ENCODE assay signal across 9 cellular contexts in genomic region chr1:9892563-9893528, GRCh38. TPM values are rescaled to one million over a fixed set of nuclear protein-coding genes. Genes with fewer than 3 reads are reported as not detected.
A peak's percentile ranks its signal among the peaks of the same experiment; 100 is the strongest.
DNase-seq lines count a peak whose midpoint lies in the region; ATAC-seq, FAIRE-seq and TF ChIP-seq lines count a peak whose summit lies in the region.
"Had no signal": no experiment of that assay in that cellular context is flagged by ENCODE, and none has a peak within 500 bp of the region (broad histone marks: within the 10 kb centered on the region; RNA-seq: fewer than 3 reads in every experiment).

No MANE protein-coding gene starts in this region.

- H3K4me1 Mint-ChIP-seq in CD4-positive, alpha-beta T cell (ENCODE audit: low read depth) = peaks cover 4% of the 10 kb centered on the region

- H3K36me3 Mint-ChIP-seq in CD4-positive, alpha-beta T cell (ENCODE audit: low read depth) = no peaks in the 10 kb centered on the region
- H3K36me3 Mint-ChIP-seq: activated naive CD4-positive, alpha-beta T cell treated with anti-CD3 and anti-CD28 coated beads, Interleukin-2, amount 50 U/mL, for 24 hours had no signal

- SMC1A ChIA-PET in GM12878 (lab: Charles Lee; ENCODE audit: uncharacterized antibody, unreplicated experiment) = interaction anchor here (1.4 to 1.7 kb wide), 2 partner anchors 18 to 108 kb away, joined by 5 read pairs; no protein-coding TSS in a partner anchor

- no peaks in the 10 kb centered on the region for H4K20me1 ChIP-seq in GM12878 (ENCODE audit: control insufficient read depth, insufficient read depth)

- no peaks in the 10 kb centered on the region for H3K27me3 Mint-ChIP-seq in CD4-positive, alpha-beta T cell
- H3K27me3 Mint-ChIP-seq: activated naive CD4-positive, alpha-beta T cell treated with anti-CD3 and anti-CD28 coated beads, Interleukin-2, amount 50 U/mL, for 24 hours had no signal

- intact Hi-C loops in GM12878 (cut with micrococcal nuclease; ENCODE audit: unreplicated experiment) (no loop called here), right lobe of liver (cut with DNase I) (no loop called here)
- intact Hi-C loops in CD4-positive, alpha-beta T cell (cut with DNase I, micrococcal nuclease) = no loop called here

- DNase-seq in AG10803 (ENCODE audit: low read depth) = peak; percentile 82
- peak; percentile 36 for DNase-seq in LNCaP clone FGC (ENCODE audit: low read depth)
- DNase-seq in GM12878 (ENCODE audit: low read depth, low spot score) = no peak
- peak in 1 of 3 donors; percentile 48 for DNase-seq in right lobe of liver
- no peak for DNase-seq in HUDEP-2 (lab: John Stamatoyannopoulos, UW; ENCODE audit: unreplicated experiment in 76 of 76)
- DNase-seq in activated CD8-positive, alpha-beta memory T cell treated with anti-CD3 and anti-CD28 coated beads, Interleukin-2, amount 50 U/mL, for 4 hours = no peak
- DNase-seq in CD4-positive, alpha-beta T cell = no peak

- peak overlapping the region; percentile 49 for H3K4me2 ChIP-seq in GM12878 (ENCODE audit: control insufficient read depth, insufficient read depth)

- no peak overlapping the region for H3K27ac Mint-ChIP-seq in CD4-positive, alpha-beta T cell

- no peak overlapping the region for H3K4me3 Mint-ChIP-seq in CD4-positive, alpha-beta T cell
- H3K4me3 Mint-ChIP-seq: activated naive CD4-positive, alpha-beta T cell treated with anti-CD3 and anti-CD28 coated beads, Interleukin-2, amount 50 U/mL, for 24 hours had no signal

- in situ Hi-C loops in GM12878 (cut with MboI) = no loop called here

- TF ChIP-seq EP300 in GM12878 (IDR thresholded peaks at IDR 0.05; ENCODE audit: borderline replicate concordance in 1 of 2, control insufficient read depth in 1 of 2, low read depth in 2 of 2, low read length in 2 of 2) = no peak

- TF ChIP-seq CTCF in AG10803 (conservative IDR thresholded peaks at IDR 0.05; ENCODE audit: low read length) (no peak), LNCaP clone FGC (IDR thresholded peaks at IDR 0.05; ENCODE audit: control insufficient read depth, extremely low read depth, insufficient read depth) (no peak), GM12878 (IDR thresholded peaks at IDR 0.05 in 2 of 3, conservative IDR thresholded peaks at IDR 0.05 in 1 of 3; ENCODE audit: control insufficient read depth in 2 of 3, extremely low read depth in 1 of 3, insufficient read depth in 1 of 3, low read depth in 3 of 3, low read length in 3 of 3) (no peak), right lobe of liver (IDR thresholded peaks at IDR 0.05) (no peak)
- TF ChIP-seq CTCF in CD4-positive, alpha-beta T cell (IDR thresholded peaks at IDR 0.05) = no peak

- H3K79me2 ChIP-seq in GM12878 (ENCODE audit: control insufficient read depth, insufficient read depth, low read length) = no peaks in the 10 kb centered on the region

- H3K4me1 ChIP-seq in GM12878 (ENCODE audit: control insufficient read depth, insufficient read depth, low read length) (peaks cover 27% of the 10 kb centered on the region), right lobe of liver (no peaks in the 10 kb centered on the region)

- H3K4me3 ChIP-seq in AG10803 (ENCODE audit: low read length) (peak overlapping the region; percentile 24), LNCaP clone FGC (ENCODE audit: low read depth, low read length) (no peak overlapping the region), GM12878 (peak overlapping the region; percentile 27; the same call in 1 of the 2 replicates), right lobe of liver (no peak overlapping the region)

- peak overlapping the region; percentile 59 for H3K27ac ChIP-seq in GM12878 (ENCODE audit: control insufficient read depth, insufficient read depth)
- peak overlapping the region in 2 of 3 donors; percentile 1 to 9 for H3K27ac ChIP-seq in right lobe of liver
- no peak overlapping the region for H3K27ac ChIP-seq in CD4-positive, alpha-beta T cell (ENCODE audit: low read depth, low read length)

- no peaks in the 10 kb centered on the region for H3K9me3 Mint-ChIP-seq in CD4-positive, alpha-beta T cell
- H3K9me3 Mint-ChIP-seq: activated naive CD4-positive, alpha-beta T cell treated with anti-CD3 and anti-CD28 coated beads, Interleukin-2, amount 50 U/mL, for 24 hours had no signal

- no peak for ATAC-seq in GM12878
- peak; percentile 38 to 62 (median 56) for ATAC-seq in right lobe of liver
- no peak for ATAC-seq in CD4-positive, alpha-beta T cell (ENCODE audit: poor library complexity)
- ATAC-seq in GM19324 (IDR thresholded peaks at IDR 0.05; ENCODE audit: low FRiP score, unreplicated experiment) = no peak

- RAD21 ChIA-PET in GM12878 (lab: Charles Lee; ENCODE audit: unreplicated experiment) = interaction anchor here (1.4 kb wide), 1 partner anchor 21 kb away, joined by 3 read pairs; no protein-coding TSS in a partner anchor

- TF ChIP-seq POLR2A in GM12878 (IDR thresholded peaks at IDR 0.05; ENCODE audit: low read depth, low read length) (no peak), right lobe of liver (IDR thresholded peaks at IDR 0.05) (no peak)

- H3K9me3 ChIP-seq in GM12878 (replicated peaks; ENCODE audit: control insufficient read depth, insufficient read depth, low read length) (no peaks in the 10 kb centered on the region), right lobe of liver (no peaks in the 10 kb centered on the region)
- no peaks in the 10 kb centered on the region for H3K9me3 ChIP-seq in CD4-positive, alpha-beta T cell (ENCODE audit: control insufficient read depth, low read length)

- no peak for FAIRE-seq in GM12878 (lab: Jason Lieb, UNC)

- no peak for TF ChIP-seq RAD21 in GM12878 (IDR thresholded peaks at IDR 0.05; ENCODE audit: insufficient read depth, low read depth, low read length)

- no TSS peak for BruUV-seq in GM12878 (replicated peaks; lab: Mats Ljungman, UMichigan)

- H3K36me3 ChIP-seq in GM12878 (ENCODE audit: control insufficient read depth in 2 of 2, insufficient read depth in 2 of 2, low read length in 1 of 2) (no peaks in the 10 kb centered on the region), right lobe of liver (no peaks in the 10 kb centered on the region)

- CTCF ChIA-PET in GM12878 (lab: Yijun Ruan, JAX) = interaction anchor here (0.9 to 1.7 kb wide), 4 partner anchors 11 to 266 kb away, joined by 3 to 6 read pairs (median 4); no protein-coding TSS in a partner anchor
- CTCF ChIA-PET in CD4-positive, alpha-beta T cell (lab: Charles Lee) = no interaction called here

- H2AFZ ChIP-seq in GM12878 (ENCODE audit: control insufficient read depth, low read depth, low read length) = peak overlapping the region; percentile 71

- WGBS in GM12878 (ENCODE audit: insufficient coverage, insufficient replicate concordance, low lambda C conversion rate, missing lambda C conversion rate) = 44% methylated on average over 13 of the region's 14 CpGs
- WGBS in right lobe of liver (ENCODE audit: insufficient coverage, low coverage, low lambda C conversion rate, missing lambda C conversion rate) = 47% methylated on average over 10 of the region's 14 CpGs

- POLR2A ChIA-PET in GM12878 (lab: Charles Lee) = interaction anchor here (0.7 to 0.9 kb wide), 2 partner anchors 18 to 19 kb away, joined by 3 read pairs; no protein-coding TSS in a partner anchor
- POLR2A ChIA-PET in CD4-positive, alpha-beta T cell (lab: Charles Lee) = no interaction called here

- H3K27me3 ChIP-seq in GM12878 (replicated peaks in 1 of 2; ENCODE audit: control insufficient read depth in 2 of 2, insufficient read depth in 2 of 2, low read length in 1 of 2) (no peaks in the 10 kb centered on the region), right lobe of liver (no peaks in the 10 kb centered on the region)
- H3K27me3 ChIP-seq in CD4-positive, alpha-beta T cell (ENCODE audit: control insufficient read depth, insufficient read depth, low read length) = no peaks in the 10 kb centered on the region

- H3K9ac ChIP-seq in GM12878 (ENCODE audit: control insufficient read depth, insufficient read depth, low read length) = peak overlapping the region; percentile 18; the same call in 1 of the 2 replicates

RNA-seq across cellular contexts. Expression of gene CTNNBIP1, which starts 17.2 kb away (rescaled TPM):
- 2.0 and 3.1 TPM in 2 replicates for total RNA-seq in GM12878 (2013; cell fraction: nucleolus; rRNA removed)
- 18.9 and 27.8 TPM in 2 replicates for total RNA-seq in GM12878 (2014; rRNA removed)
- 10.9 and 11.3 TPM in 2 replicates for total RNA-seq in GM12878 (2014; rRNA removed; fragmentation: Illumina TruSeq; extraction: Trizol)
- total RNA-seq in GM12878 (2021) = 24.8 and 26.0 TPM in 2 replicates
- 4.7 TPM for polyA plus RNA-seq in GM12878 (2011; ENCODE audit: low read depth)
- polyA plus RNA-seq in GM12878 (2011; rRNA removed) = 5.6 and 10.7 TPM in 2 replicates
- 10.3 and 10.5 TPM in 2 replicates for polyA plus RNA-seq in GM12878 (2011; cell fraction: cytosol; rRNA removed)
- 5.8 and 6.8 TPM in 2 replicates for polyA plus RNA-seq in GM12878 (2011; cell fraction: nucleus; rRNA removed)
- polyA plus RNA-seq in GM12878 (2012) = 13.4 and 14.1 TPM in 2 replicates
- polyA plus RNA-seq in GM12878 (2014; fragmentation: Illumina TruSeq; extraction: Trizol) = 4.3 and 9.2 TPM in 2 replicates
- polyA plus RNA-seq in GM12878 (2014; fragmentation: Nextera tagmentation; extraction: Ambion mirVana) = 1 to 10 TPM in 1 of 2 experiments, under 1 TPM in 1; 0.42 to 1.4 TPM
- 25.8 and 26.4 TPM in 2 replicates for polyA plus RNA-seq in GM12878 (2014; rRNA removed)
- polyA plus RNA-seq in GM12878 (2016; fragmentation: Nextera tagmentation; extraction: Ambion mirVana) = 10 to 100 TPM in 1 of 2 experiments, 1 to 10 TPM in 1; 9.5 to 31.8 TPM
- polyA minus RNA-seq in GM12878 (2011; rRNA and poly(A)+ RNA removed) = 6.9 and 8.6 TPM in 2 replicates
- polyA minus RNA-seq in GM12878 (2011; cell fraction: cytosol; rRNA and poly(A)+ RNA removed) = 2.7 and 5.6 TPM in 2 replicates
- polyA minus RNA-seq in GM12878 (2011; cell fraction: nucleus; rRNA and poly(A)+ RNA removed) = 0.73 and 1.5 TPM in 2 replicates
- total RNA-seq in right lobe of liver = 10 to 100 TPM in 3 of 6 experiments, 1 to 10 TPM in 3; 8.0 to 19.2 (median 10.0) TPM
- total RNA-seq in CD4-positive, alpha-beta T cell = 1 to 10 TPM; 6.6 to 6.8 TPM

RNA-seq across cellular contexts. Expression of gene LZIC, which starts 50.3 kb away (rescaled TPM):
- total RNA-seq in GM12878 (2013; cell fraction: nucleolus; rRNA removed) = 10.8 and 12.8 TPM in 2 replicates
- 7.3 and 11.0 TPM in 2 replicates for total RNA-seq in GM12878 (2014; rRNA removed)
- total RNA-seq in GM12878 (2014; rRNA removed; fragmentation: Illumina TruSeq; extraction: Trizol) = 17.1 and 17.3 TPM in 2 replicates
- 13.5 and 14.0 TPM in 2 replicates for total RNA-seq in GM12878 (2021)
- polyA plus RNA-seq in GM12878 (2011; ENCODE audit: low read depth) = 9.9 TPM
- 17.0 and 26.7 TPM in 2 replicates for polyA plus RNA-seq in GM12878 (2011; rRNA removed)
- 4.8 and 6.3 TPM in 2 replicates for polyA plus RNA-seq in GM12878 (2011; cell fraction: cytosol; rRNA removed)
- polyA plus RNA-seq in GM12878 (2011; cell fraction: nucleus; rRNA removed) = 4.7 and 5.5 TPM in 2 replicates
- polyA plus RNA-seq in GM12878 (2012) = 11.5 and 12.0 TPM in 2 replicates
- 17.0 and 19.5 TPM in 2 replicates for polyA plus RNA-seq in GM12878 (2014; fragmentation: Illumina TruSeq; extraction: Trizol)
- 10 to 100 TPM; 21.8 to 24.9 TPM for polyA plus RNA-seq in GM12878 (2014; fragmentation: Nextera tagmentation; extraction: Ambion mirVana)
- polyA plus RNA-seq in GM12878 (2014; rRNA removed) = 7.6 and 8.1 TPM in 2 replicates
- polyA plus RNA-seq in GM12878 (2016; fragmentation: Nextera tagmentation; extraction: Ambion mirVana) = 10 to 100 TPM; 23.9 to 30.3 TPM
- 6.3 and 9.8 TPM in 2 replicates for polyA minus RNA-seq in GM12878 (2011; rRNA and poly(A)+ RNA removed)
- 2.3 and 3.7 TPM in 2 replicates for polyA minus RNA-seq in GM12878 (2011; cell fraction: cytosol; rRNA and poly(A)+ RNA removed)
- polyA minus RNA-seq in GM12878 (2011; cell fraction: nucleus; rRNA and poly(A)+ RNA removed) = 1.5 and 2.5 TPM in 2 replicates
- 10 to 100 TPM; 10.6 to 18.5 (median 15.9) TPM for total RNA-seq in right lobe of liver
- 10 to 100 TPM; 16.0 to 18.1 TPM for total RNA-seq in CD4-positive, alpha-beta T cell

RNA-seq across cellular contexts. Expression of gene NMNAT1, which starts 50.4 kb away (rescaled TPM):
- total RNA-seq in GM12878 (2013; cell fraction: nucleolus; rRNA removed) = 11.1 and 12.0 TPM in 2 replicates
- total RNA-seq in GM12878 (2014; rRNA removed) = 7.7 TPM in 2 replicates
- total RNA-seq in GM12878 (2014; rRNA removed; fragmentation: Illumina TruSeq; extraction: Trizol) = 10.0 and 11.1 TPM in 2 replicates
- total RNA-seq in GM12878 (2021) = 6.1 and 7.2 TPM in 2 replicates
- 3.4 TPM for polyA plus RNA-seq in GM12878 (2011; ENCODE audit: low read depth)
- polyA plus RNA-seq in GM12878 (2011; rRNA removed) = 12.2 and 15.4 TPM in 2 replicates
- 7.1 and 8.2 TPM in 2 replicates for polyA plus RNA-seq in GM12878 (2011; cell fraction: cytosol; rRNA removed)
- polyA plus RNA-seq in GM12878 (2011; cell fraction: nucleus; rRNA removed) = 2.6 and 3.5 TPM in 2 replicates
- 6.3 and 6.7 TPM in 2 replicates for polyA plus RNA-seq in GM12878 (2012)
- 8.0 and 9.1 TPM in 2 replicates for polyA plus RNA-seq in GM12878 (2014; fragmentation: Illumina TruSeq; extraction: Trizol)
- polyA plus RNA-seq in GM12878 (2014; fragmentation: Nextera tagmentation; extraction: Ambion mirVana) = 10 to 100 TPM; 12.7 to 13.0 TPM
- 6.2 and 8.1 TPM in 2 replicates for polyA plus RNA-seq in GM12878 (2014; rRNA removed)
- 10 to 100 TPM; 15.9 to 16.7 TPM for polyA plus RNA-seq in GM12878 (2016; fragmentation: Nextera tagmentation; extraction: Ambion mirVana)
- 8.1 and 11.6 TPM in 2 replicates for polyA minus RNA-seq in GM12878 (2011; rRNA and poly(A)+ RNA removed)
- polyA minus RNA-seq in GM12878 (2011; cell fraction: cytosol; rRNA and poly(A)+ RNA removed) = 4.3 and 4.5 TPM in 2 replicates
- polyA minus RNA-seq in GM12878 (2011; cell fraction: nucleus; rRNA and poly(A)+ RNA removed) = 3.5 and 8.0 TPM in 2 replicates
- total RNA-seq in right lobe of liver = 1 to 10 TPM; 5.3 to 8.8 (median 7.6) TPM
- 1 to 10 TPM in 1 of 2 experiments, under 1 TPM in 1; 0.66 to 1.0 TPM for total RNA-seq in CD4-positive, alpha-beta T cell

Comparison
In these comparisons a context has a peak if more than half of its experiments do, and no peak if none do; other contexts are left out.
1. DNase-seq: peak in AG10803 (single experiment) and LNCaP clone FGC (single experiment); none in GM12878 (single experiment), HUDEP-2 (0 of 76), activated CD8-positive, alpha-beta memory T cell treated with anti-CD3 and anti-CD28 coated beads, Interleukin-2, amount 50 U/mL, for 4 hours (single experiment) and CD4-positive, alpha-beta T cell (0 of 10).
2. H3K4me3 ChIP-seq: peak in AG10803 (single experiment) and GM12878 (single experiment); none in LNCaP clone FGC (single experiment) and right lobe of liver (0 of 3).
3. ATAC-seq: peak in right lobe of liver (4 of 4); none in GM12878 (single experiment), CD4-positive, alpha-beta T cell (single experiment) and GM19324 (single experiment).